In the genomic region with DNA sequence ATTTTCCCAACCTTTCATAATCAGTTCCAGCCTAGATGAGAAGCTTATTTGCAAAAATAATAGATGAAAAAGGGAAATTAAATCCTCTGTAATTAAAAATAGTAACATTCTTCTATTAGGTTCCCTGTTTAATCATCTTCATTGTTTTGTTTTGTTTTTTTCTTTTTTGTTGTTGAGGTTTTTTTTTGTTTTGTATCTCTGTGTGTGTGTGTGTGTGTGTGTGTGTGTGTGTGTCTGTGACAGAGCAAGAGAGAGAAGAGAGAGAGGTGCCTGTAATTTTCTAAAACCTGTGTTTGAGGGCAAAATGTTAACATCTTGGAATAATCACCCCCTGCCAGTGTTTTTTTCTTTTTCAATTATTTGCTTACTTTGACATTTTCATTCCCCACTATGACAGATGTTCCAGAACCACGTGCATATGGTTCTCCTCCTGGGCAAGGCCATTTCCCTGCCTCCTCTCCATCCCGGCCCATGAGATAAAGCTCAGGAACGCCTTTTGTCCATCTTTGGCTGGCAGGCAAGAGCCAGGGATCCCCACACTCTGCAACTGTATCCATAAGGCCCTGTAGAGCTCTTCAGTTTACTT, we compare ENCODE assay signal across 17 cellular contexts.
A peak's percentile ranks its signal among the peaks of the same experiment; 100 is the strongest.
DNase-seq lines count a peak whose midpoint lies in the region; TF ChIP-seq lines count a peak whose summit lies in the region.
"Had no signal": no experiment of that assay in that cellular context is flagged by ENCODE, and none has a peak within 500 bp of the region (broad histone marks: within the 10 kb centered on the region; RNA-seq: fewer than 3 reads in every experiment).

No MANE protein-coding gene starts in this region.

- H2AFZ ChIP-seq in SK-N-SH (ENCODE audit: low read depth): no peak overlapping the region

- H3K4me1 Mint-ChIP-seq in Caco-2 (ENCODE audit: low read depth, unreplicated experiment) (peaks cover 16% of the 10 kb centered on the region), mesothelial cell of epicardium (peaks cover 66% of the 10 kb centered on the region)
- H3K4me1 Mint-ChIP-seq: CD4-positive, CD25-positive, alpha-beta regulatory T cell had no signal

- H3K27ac Mint-ChIP-seq in Caco-2 (ENCODE audit: unreplicated experiment): peak overlapping the region; percentile 30
- peak overlapping the region; percentile 77 for H3K27ac Mint-ChIP-seq in mesothelial cell of epicardium
- H3K27ac Mint-ChIP-seq: CD4-positive, CD25-positive, alpha-beta regulatory T cell had no signal

- H3K27ac ChIP-seq in SK-N-SH (ENCODE audit: low read depth in 2 of 2, low read length in 1 of 2) (peak overlapping the region; percentile 52 to 64; a peak in 3 of 4 replicates), RWPE1 (no peak overlapping the region), thyroid gland (no peak overlapping the region)
- H3K27ac ChIP-seq: BLaER1 treated with 17β-estradiol and CSF1 and Interleukin-3, amounts not matched to agents 10 nM and 100 nM had no signal

- BruUV-seq in Caco-2 (replicated peaks; lab: Mats Ljungman, UMichigan): no TSS peak

- TF ChIP-seq CTCF in Caco-2 (IDR thresholded peaks at IDR 0.05; ENCODE audit: insufficient read depth in 1 of 2, low read depth in 1 of 2, low read length in 1 of 2, severe bottlenecking in 1 of 2, unreplicated experiment in 1 of 2) (no peak), SK-N-SH (IDR thresholded peaks at IDR 0.05) (no peak), mesothelial cell of epicardium (IDR thresholded peaks at IDR 0.05; ENCODE audit: unreplicated experiment) (no peak), RWPE1 (conservative IDR thresholded peaks at IDR 0.05; ENCODE audit: low read depth) (no peak), thyroid gland (IDR thresholded peaks at IDR 0.05) (no peak)

- 0 out of 2 replicates have a peak overlapping the region, but pooled peaks have one; percentile 37 for H3K4me2 ChIP-seq in SK-N-SH
- H3K4me2 ChIP-seq: BLaER1 treated with 17β-estradiol and CSF1 and Interleukin-3, amounts not matched to agents 10 nM and 100 nM had no signal

- no peak overlapping the region for H3K4me3 ChIP-seq in Caco-2 (ENCODE audit: low read depth, low read length)
- H3K4me3 ChIP-seq in SK-N-SH (ENCODE audit: low read depth in 2 of 2, low read length in 1 of 2): no peak overlapping the region
- no peak overlapping the region for H3K4me3 ChIP-seq in thyroid gland (replicated peaks in 1 of 3)
- H3K4me3 ChIP-seq: BLaER1 treated with 17β-estradiol and CSF1 and Interleukin-3, amounts not matched to agents 10 nM and 100 nM; HAP-1 had no signal

- no peaks in the 10 kb centered on the region for H4K20me1 ChIP-seq in SK-N-SH (ENCODE audit: insufficient read depth)
- H4K20me1 ChIP-seq: BLaER1 treated with 17β-estradiol and CSF1 and Interleukin-3, amounts not matched to agents 10 nM and 100 nM had no signal

- no peak overlapping the region for H3K4me3 Mint-ChIP-seq in Caco-2 (ENCODE audit: unreplicated experiment)
- H3K4me3 Mint-ChIP-seq in mesothelial cell of epicardium: no peak overlapping the region
- H3K4me3 Mint-ChIP-seq: CD4-positive, CD25-positive, alpha-beta regulatory T cell had no signal

- H3K27me3 ChIP-seq in Caco-2 (replicated peaks; ENCODE audit: control insufficient read depth, insufficient read depth, low read length) (no peaks in the 10 kb centered on the region), SK-N-SH (ENCODE audit: insufficient read depth) (no peaks in the 10 kb centered on the region), thyroid gland (no peaks in the 10 kb centered on the region)
- H3K27me3 ChIP-seq: BLaER1 treated with 17β-estradiol and CSF1 and Interleukin-3, amounts not matched to agents 10 nM and 100 nM had no signal

- no peaks in the 10 kb centered on the region for H3K9me2 ChIP-seq in SK-N-SH

- TF ChIP-seq EP300 in SK-N-SH (IDR thresholded peaks at IDR 0.05; ENCODE audit: borderline replicate concordance in 1 of 2, low read depth in 1 of 2, low read length in 1 of 2): no peak

- no peak for TF ChIP-seq RAD21 in SK-N-SH (IDR thresholded peaks at IDR 0.05; ENCODE audit: low read length)

- H3K4me1 ChIP-seq in Caco-2: no peaks in the 10 kb centered on the region
- peaks cover 13 to 31% of the 10 kb centered on the region in 2 experiments for H3K4me1 ChIP-seq in SK-N-SH (ENCODE audit: control insufficient read depth in 1 of 2, insufficient read depth in 2 of 2, low read depth in 1 of 2, low read length in 1 of 2)
- H3K4me1 ChIP-seq in thyroid gland: peaks cover 14 to 16% of the 10 kb centered on the region in 2 donors
- H3K4me1 ChIP-seq: BLaER1 treated with 17β-estradiol and CSF1 and Interleukin-3, amounts not matched to agents 10 nM and 100 nM had no signal

- H3K36me3 ChIP-seq in Caco-2 (ENCODE audit: control insufficient read depth, insufficient read depth, low read length): no peaks in the 10 kb centered on the region
- no peaks in the 10 kb centered on the region for H3K36me3 ChIP-seq in SK-N-SH (replicated peaks in 1 of 2; ENCODE audit: control insufficient read depth in 1 of 2, insufficient read depth in 2 of 2, low read length in 1 of 2)
- no peaks in the 10 kb centered on the region for H3K36me3 ChIP-seq in thyroid gland
- H3K36me3 ChIP-seq: BLaER1 treated with 17β-estradiol and CSF1 and Interleukin-3, amounts not matched to agents 10 nM and 100 nM; HAP-1 had no signal

- H3K36me3 Mint-ChIP-seq in Caco-2 (ENCODE audit: insufficient read depth, unreplicated experiment) (no peaks in the 10 kb centered on the region), mesothelial cell of epicardium (peaks cover 14% of the 10 kb centered on the region)
- H3K36me3 Mint-ChIP-seq: CD4-positive, CD25-positive, alpha-beta regulatory T cell had no signal

- peaks cover 28% of the 10 kb centered on the region for H3F3A ChIP-seq in SK-N-SH (replicated peaks; ENCODE audit: insufficient read depth)

- H3K9ac ChIP-seq in SK-N-SH: no peak overlapping the region
- H3K9ac ChIP-seq: BLaER1 treated with 17β-estradiol and CSF1 and Interleukin-3, amounts not matched to agents 10 nM and 100 nM had no signal

- DNase-seq in NCI-H1694 treated with DMSO at 0.1 percent for 48 hours (lab: John Stamatoyannopoulos, UW) (peak; percentile 10), NCI-H1694 (lab: John Stamatoyannopoulos, UW) (no peak), Caco-2 (no peak), SK-N-SH (no peak), mesothelial cell of epicardium (ENCODE audit: low spot score in 2 of 2, unreplicated experiment in 2 of 2) (no peak), RWPE1 (ENCODE audit: low spot score) (no peak), thyroid gland (no peak)
- DNase-seq in activated CD8-positive, alpha-beta memory T cell treated with anti-CD3 and anti-CD28 coated beads, Interleukin-2, amount 50 U/mL, for 4 hours: no peak
- DNase-seq: 8988T; ACHN; Calu3; CD4-positive, CD25-positive, alpha-beta regulatory T cell; DMS153; DND-41; GDM1 had no signal

- CTCF ChIA-PET in Caco-2 (lab: Charles Lee) (no interaction called here), SK-N-SH (lab: Yijun Ruan, JAX) (interaction anchor here (0.7 to 1.4 kb wide), 2 partner anchors 10 to 113 kb away, joined by 4 read pairs; no protein-coding TSS in a partner anchor), RWPE1 (lab: Yijun Ruan, JAX) (interaction anchor here (0.6 kb wide), 1 partner anchor 55 kb away, joined by 3 read pairs; no protein-coding TSS in a partner anchor)

- intact Hi-C loops in Caco-2 (cut with micrococcal nuclease; ENCODE audit: unreplicated experiment) (no loop called here), thyroid gland (cut with DNase I) (no loop called here)

- POLR2A ChIA-PET in Caco-2 (lab: Charles Lee): no interaction called here
- POLR2A ChIA-PET in SK-N-SH (lab: Yijun Ruan, JAX): no interaction called here
- POLR2A ChIA-PET in RWPE1 (lab: Yijun Ruan, JAX; ENCODE audit: low non-redundant PET): no interaction called here

- H3K79me2 ChIP-seq in SK-N-SH (ENCODE audit: insufficient read depth): no peaks in the 10 kb centered on the region

- H3K9me3 ChIP-seq in Caco-2 (no peaks in the 10 kb centered on the region), SK-N-SH (no peaks in the 10 kb centered on the region), thyroid gland (no peaks in the 10 kb centered on the region)

- no peaks in the 10 kb centered on the region for H3K27me3 Mint-ChIP-seq in Caco-2 (ENCODE audit: insufficient read depth, unreplicated experiment)
- no peaks in the 10 kb centered on the region for H3K27me3 Mint-ChIP-seq in mesothelial cell of epicardium (ENCODE audit: low read depth)
- H3K27me3 Mint-ChIP-seq: CD4-positive, CD25-positive, alpha-beta regulatory T cell had no signal

- H3K9me3 Mint-ChIP-seq in Caco-2 (ENCODE audit: unreplicated experiment): peaks cover 13% of the 10 kb centered on the region
- peaks cover 11% of the 10 kb centered on the region for H3K9me3 Mint-ChIP-seq in mesothelial cell of epicardium

- no peak for TF ChIP-seq POLR2A in thyroid gland (IDR thresholded peaks at IDR 0.05)

- 69% methylated on average over 3 of the region's 3 CpGs for WGBS in SK-N-SH (ENCODE audit: low lambda C conversion rate)
- WGBS in thyroid gland, 2 donors: 85 to 89% methylated on average over 3 of the region's 3 CpGs

TF ChIP-seq in SK-N-SH, 30 proteins besides CTCF, POLR2A, EP300 and RAD21:
- TF ChIP-seq POLR2AphosphoS5 (IDR thresholded peaks at IDR 0.05; ENCODE audit: low read depth, low read length) (no peak), TEAD4 (IDR thresholded peaks at IDR 0.05; ENCODE audit: borderline replicate concordance, insufficient read depth) (no peak), USF2 (IDR thresholded peaks at IDR 0.05; ENCODE audit: borderline replicate concordance, low read depth, low read length) (no peak), TAF1 (IDR thresholded peaks at IDR 0.05; ENCODE audit: borderline replicate concordance, low read depth, low read length) (no peak), SIN3A (IDR thresholded peaks at IDR 0.05; ENCODE audit: borderline replicate concordance, low read depth, low read length) (no peak)
- TF ChIP-seq, protein P1, sequence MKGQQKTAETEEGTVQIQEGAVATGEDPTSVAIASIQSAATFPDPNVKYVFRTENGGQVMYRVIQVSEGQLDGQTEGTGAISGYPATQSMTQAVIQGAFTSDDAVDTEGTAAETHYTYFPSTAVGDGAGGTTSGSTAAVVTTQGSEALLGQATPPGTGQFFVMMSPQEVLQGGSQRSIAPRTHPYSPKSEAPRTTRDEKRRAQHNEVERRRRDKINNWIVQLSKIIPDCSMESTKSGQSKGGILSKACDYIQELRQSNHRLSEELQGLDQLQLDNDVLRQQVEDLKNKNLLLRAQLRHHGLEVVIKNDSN (IDR thresholded peaks at IDR 0.05; ENCODE audit: borderline replicate concordance, low read depth): no peak
TF ChIP-seq in SK-N-SH: peak in this region for 0.

Comparison
In these comparisons a context has a peak if more than half of its experiments do, and no peak if none do; other contexts are left out.
1. H3K27ac ChIP-seq: peak in SK-N-SH (2 of 2); none in RWPE1 (single experiment) and thyroid gland (0 of 3).